1 cellular context compared by ENCODE assay signal in the genomic region with DNA sequence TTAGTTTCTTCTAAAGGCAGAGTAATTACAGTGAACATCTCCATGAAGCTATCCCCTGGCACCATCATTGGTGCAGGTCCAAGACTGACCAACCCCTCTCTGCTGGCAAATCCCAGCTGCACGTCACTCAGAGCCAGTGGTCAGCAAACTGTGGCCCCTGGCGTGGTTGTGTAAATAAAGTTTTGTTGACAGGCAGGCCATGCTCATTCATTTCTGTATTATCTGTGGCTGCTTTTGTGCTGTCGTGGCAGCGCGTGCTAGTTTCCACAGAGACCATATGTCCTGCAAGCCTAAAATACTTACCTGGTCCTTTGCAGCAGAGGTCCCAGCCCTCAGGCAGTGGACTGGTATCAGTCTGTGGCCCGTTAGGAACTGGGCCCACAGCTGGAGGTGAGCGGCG.
TF ChIP-seq lines count a peak whose summit lies in the region.

No MANE protein-coding gene starts in this region.

TF ChIP-seq in K562, 482 proteins besides CTCF, POLR2A, EP300 and RAD21 (continued from another document):
- TF ChIP-seq, protein P1, sequence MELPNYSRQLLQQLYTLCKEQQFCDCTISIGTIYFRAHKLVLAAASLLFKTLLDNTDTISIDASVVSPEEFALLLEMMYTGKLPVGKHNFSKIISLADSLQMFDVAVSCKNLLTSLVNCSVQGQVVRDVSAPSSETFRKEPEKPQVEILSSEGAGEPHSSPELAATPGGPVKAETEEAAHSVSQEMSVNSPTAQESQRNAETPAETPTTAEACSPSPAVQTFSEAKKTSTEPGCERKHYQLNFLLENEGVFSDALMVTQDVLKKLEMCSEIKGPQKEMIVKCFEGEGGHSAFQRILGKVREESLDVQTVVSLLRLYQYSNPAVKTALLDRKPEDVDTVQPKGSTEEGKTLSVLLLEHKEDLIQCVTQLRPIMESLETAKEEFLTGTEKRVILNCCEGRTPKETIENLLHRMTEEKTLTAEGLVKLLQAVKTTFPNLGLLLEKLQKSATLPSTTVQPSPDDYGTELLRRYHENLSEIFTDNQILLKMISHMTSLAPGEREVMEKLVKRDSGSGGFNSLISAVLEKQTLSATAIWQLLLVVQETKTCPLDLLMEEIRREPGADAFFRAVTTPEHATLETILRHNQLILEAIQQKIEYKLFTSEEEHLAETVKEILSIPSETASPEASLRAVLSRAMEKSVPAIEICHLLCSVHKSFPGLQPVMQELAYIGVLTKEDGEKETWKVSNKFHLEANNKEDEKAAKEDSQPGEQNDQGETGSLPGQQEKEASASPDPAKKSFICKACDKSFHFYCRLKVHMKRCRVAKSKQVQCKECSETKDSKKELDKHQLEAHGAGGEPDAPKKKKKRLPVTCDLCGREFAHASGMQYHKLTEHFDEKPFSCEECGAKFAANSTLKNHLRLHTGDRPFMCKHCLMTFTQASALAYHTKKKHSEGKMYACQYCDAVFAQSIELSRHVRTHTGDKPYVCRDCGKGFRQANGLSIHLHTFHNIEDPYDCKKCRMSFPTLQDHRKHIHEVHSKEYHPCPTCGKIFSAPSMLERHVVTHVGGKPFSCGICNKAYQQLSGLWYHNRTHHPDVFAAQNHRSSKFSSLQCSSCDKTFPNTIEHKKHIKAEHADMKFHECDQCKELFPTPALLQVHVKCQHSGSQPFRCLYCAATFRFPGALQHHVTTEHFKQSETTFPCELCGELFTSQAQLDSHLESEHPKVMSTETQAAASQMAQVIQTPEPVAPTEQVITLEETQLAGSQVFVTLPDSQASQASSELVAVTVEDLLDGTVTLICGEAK (IDR thresholded peaks at IDR 0.05): peak; percentile 50; the same call in 1 of the 2 replicates
- TF ChIP-seq, protein P1 (CRISPR knock-in tag; IDR thresholded peaks at IDR 0.05): no peak
